Comparison of ENCODE assay signal across 7 cellular contexts in genomic region chr12:47078733-47079364, GRCh38. TPM values are rescaled to one million over a fixed set of nuclear protein-coding genes. Genes with fewer than 3 reads are reported as not detected.
DNase-seq lines count a peak whose midpoint lies in the region; ATAC-seq, FAIRE-seq and TF ChIP-seq lines count a peak whose summit lies in the region.

No MANE protein-coding gene starts in this region.

- H3K4me3 ChIP-seq in SU-DHL-6 (ENCODE audit: insufficient read depth, low read length, poor library complexity, severe bottlenecking) (peak overlapping the region; percentile 54), bronchial epithelial cell (ENCODE audit: low read depth, low read length) (peak overlapping the region; percentile 61), right lobe of liver (peak overlapping the region; percentile 51 to 68 (median 54))

- TF ChIP-seq CTCF in HFFc6 (IDR thresholded peaks at IDR 0.05): no peak
- TF ChIP-seq CTCF in SU-DHL-6 (IDR thresholded peaks at IDR 0.05; ENCODE audit: insufficient read depth, low read length, poor library complexity, severe bottlenecking): no peak
- no peak for TF ChIP-seq CTCF in bronchial epithelial cell (IDR thresholded peaks at IDR 0.05; ENCODE audit: insufficient read depth, low read length, severe bottlenecking)
- TF ChIP-seq CTCF in right lobe of liver (IDR thresholded peaks at IDR 0.05): no peak

- peaks cover 19% of the 10 kb centered on the region for H3F3A ChIP-seq in SU-DHL-6 (ENCODE audit: insufficient read depth)

- no peaks in the 10 kb centered on the region for H3K9me3 Mint-ChIP-seq in HFFc6

- H3K36me3 ChIP-seq in SU-DHL-6 (ENCODE audit: low read length): no peaks in the 10 kb centered on the region
- no peaks in the 10 kb centered on the region for H3K36me3 ChIP-seq in bronchial epithelial cell (ENCODE audit: control insufficient read depth, insufficient read depth, low read length)
- no peaks in the 10 kb centered on the region for H3K36me3 ChIP-seq in right lobe of liver

- no peak for DNase-seq in HFFc6
- no peak for DNase-seq in bronchial epithelial cell (ENCODE audit: low read depth)
- DNase-seq in right lobe of liver: peak in 1 of 3 donors; percentile 44
- DNase-seq in stimulated activated CD8-positive, alpha-beta memory T cell treated with anti-CD3 and anti-CD28 coated beads, Interleukin-15, amount 100 ng/mL, for 48 hours (ENCODE audit: low read depth in 2 of 2): peak; percentile 35 to 36
- DNase-seq in RKO (ENCODE audit: low spot score): no peak
- no peak for DNase-seq in globus pallidus (ENCODE audit: low spot score)

- peaks cover 30% of the 10 kb centered on the region for H3K36me3 Mint-ChIP-seq in HFFc6 (ENCODE audit: low read depth)

- H3K9me2 ChIP-seq in SU-DHL-6 (replicated peaks; ENCODE audit: insufficient read depth, low read length): no peaks in the 10 kb centered on the region

- H3K27ac ChIP-seq in SU-DHL-6 (ENCODE audit: low read depth, low read length): no peak overlapping the region
- peak overlapping the region; percentile 69 to 79 (median 77) for H3K27ac ChIP-seq in right lobe of liver

- H2AFZ ChIP-seq in SU-DHL-6 (ENCODE audit: low read depth, low read length, severe bottlenecking): peak overlapping the region; percentile 80

- peak overlapping the region; percentile 96 for H3K4me2 ChIP-seq in SU-DHL-6 (ENCODE audit: low read depth, low read length, poor library complexity, severe bottlenecking)

- intact Hi-C loops in right lobe of liver (cut with DNase I): no loop called here

- no peaks in the 10 kb centered on the region for H3K79me2 ChIP-seq in SU-DHL-6 (ENCODE audit: insufficient read depth, low read length)

- H3K9ac ChIP-seq in SU-DHL-6 (ENCODE audit: low read length): peak overlapping the region; percentile 52

- H3K4me1 Mint-ChIP-seq in HFFc6 (ENCODE audit: low read depth): peaks cover 69% of the 10 kb centered on the region

- ATAC-seq in right lobe of liver: peak; percentile 34 to 60 (median 54)

- H3K27me3 ChIP-seq in SU-DHL-6 (ENCODE audit: low read length) (no peaks in the 10 kb centered on the region), bronchial epithelial cell (ENCODE audit: control insufficient read depth, insufficient read depth, low read length) (no peaks in the 10 kb centered on the region), right lobe of liver (no peaks in the 10 kb centered on the region)

- peaks cover 0 to 5% (median 2%) of the 10 kb centered on the region in 4 donors for H3K4me1 ChIP-seq in right lobe of liver

- no peaks in the 10 kb centered on the region for H4K20me1 ChIP-seq in SU-DHL-6 (ENCODE audit: low read depth, low read length)

- peak overlapping the region; percentile 93 for H3K27ac Mint-ChIP-seq in HFFc6

- peak overlapping the region; percentile 99 for H3K4me3 Mint-ChIP-seq in HFFc6

- no peak for FAIRE-seq in bronchial epithelial cell (lab: Jason Lieb, UNC)

- no peaks in the 10 kb centered on the region for H3K9me3 ChIP-seq in SU-DHL-6 (ENCODE audit: insufficient read depth, low read length)
- no peaks in the 10 kb centered on the region for H3K9me3 ChIP-seq in right lobe of liver

- WGBS in right lobe of liver (ENCODE audit: insufficient coverage, low coverage, low lambda C conversion rate, missing lambda C conversion rate): 0% methylated on average over 3 of the region's 12 CpGs

- TF ChIP-seq POLR2A in right lobe of liver (IDR thresholded peaks at IDR 0.05): no peak

- H3K27me3 Mint-ChIP-seq in HFFc6 (ENCODE audit: insufficient read depth): no peaks in the 10 kb centered on the region

RNA-seq across cellular contexts. Expression of gene PCED1B, which starts 0.6 kb away (rescaled TPM):
- 1 to 10 TPM; 3.3 to 5.4 (median 4.9) TPM for total RNA-seq in HFFc6 (2021; fragmentation: NEBNext Ultra II Directional; extraction: Animal tissue kit (Norgen Biotek cat#: 25700))
- 0.51 and 1.3 TPM in 2 replicates for total RNA-seq in bronchial epithelial cell
- 1 to 10 TPM in 3 of 6 experiments, under 1 TPM in 3; 0.62 to 3.0 (median 1.1) TPM for total RNA-seq in right lobe of liver

RNA-seq across cellular contexts. Expression of gene AMIGO2, which starts 0.9 kb away (rescaled TPM):
- 10 to 100 TPM; 46.6 to 82.4 (median 60.7) TPM for total RNA-seq in HFFc6 (2021; fragmentation: NEBNext Ultra II Directional; extraction: Animal tissue kit (Norgen Biotek cat#: 25700))
- total RNA-seq in bronchial epithelial cell: 3.7 and 61.1 TPM in 2 replicates
- total RNA-seq in right lobe of liver: 1 to 10 TPM in 5 of 6 experiments, under 1 TPM in 1; 0.88 to 4.3 (median 1.9) TPM

Comparison
In these comparisons a context has a peak if more than half of its experiments do, and no peak if none do; other contexts are left out.
1. DNase-seq: peak in stimulated activated CD8-positive, alpha-beta memory T cell treated with anti-CD3 and anti-CD28 coated beads, Interleukin-15, amount 100 ng/mL, for 48 hours (2 of 2); none in HFFc6 (single experiment), bronchial epithelial cell (single experiment), RKO (single experiment) and globus pallidus (single experiment).
2. Peak in every context shown above with its lines, with median percentiles within 50 percentile points of each other: H3K4me3 ChIP-seq.